ENCODE assay signal across 1 cellular context in genomic region chr2:101811226-101812015, GRCh38.
TF ChIP-seq lines count a peak whose summit lies in the region.

No MANE protein-coding gene starts in this region.

TF ChIP-seq in WTC11, 78 proteins besides CTCF, POLR2A, EP300 and RAD21 (continued from another document):
- TF ChIP-seq ZNF512 (CRISPR knock-in tag; IDR thresholded peaks at IDR 0.05; ENCODE audit: borderline replicate concordance) = no peak
- TF ChIP-seq TCF7 (CRISPR knock-in tag; IDR thresholded peaks at IDR 0.05; ENCODE audit: low read depth) = no peak
- TF ChIP-seq ZNF423 (CRISPR knock-in tag; IDR thresholded peaks at IDR 0.05) = no peak
- no peak for TF ChIP-seq CREB1 (CRISPR knock-in tag; IDR thresholded peaks at IDR 0.05)
- no peak for TF ChIP-seq ZNF396 (CRISPR knock-in tag; IDR thresholded peaks at IDR 0.05; ENCODE audit: borderline replicate concordance)
- no peak for TF ChIP-seq E2F5 (CRISPR knock-in tag; IDR thresholded peaks at IDR 0.05)
- no peak for TF ChIP-seq TP53 (CRISPR knock-in tag; IDR thresholded peaks at IDR 0.05)
- no peak for TF ChIP-seq ESRRA (CRISPR knock-in tag; IDR thresholded peaks at IDR 0.05; ENCODE audit: borderline replicate concordance)
